Comparison of ENCODE assay signal across 23 cellular contexts in genomic region chr1:220681220-220681847, GRCh38. TPM values are rescaled to one million over a fixed set of nuclear protein-coding genes. Genes with fewer than 3 reads are reported as not detected.
DNase-seq lines count a peak whose midpoint lies in the region; TF ChIP-seq lines count a peak whose summit lies in the region.
"Had no signal": no experiment of that assay in that cellular context is flagged by ENCODE, and none has a peak within 500 bp of the region (broad histone marks: within the 10 kb centered on the region; RNA-seq: fewer than 3 reads in every experiment).

No MANE protein-coding gene starts in this region.

- POLR2A ChIA-PET in Caco-2 (lab: Charles Lee), result no interaction called here

- peaks cover 4% of the 10 kb centered on the region for H3K4me1 ChIP-seq in mesenchymal stem cell (ENCODE audit: control insufficient read depth, insufficient read depth, low read depth, low read length)
- H3K4me1 ChIP-seq in Caco-2, result no peaks in the 10 kb centered on the region
- H3K4me1 ChIP-seq: body of pancreas had no signal

- H3K27me3 Mint-ChIP-seq in Caco-2 (ENCODE audit: insufficient read depth, unreplicated experiment), result peaks cover 4% of the 10 kb centered on the region
- H3K27me3 Mint-ChIP-seq: activated naive CD8-positive, alpha-beta T cell had no signal

- no peak overlapping the region for H3K14ac ChIP-seq in mesenchymal stem cell (ENCODE audit: low read length in 2 of 2)

- no peak overlapping the region for H4K8ac ChIP-seq in mesenchymal stem cell (ENCODE audit: low read length)

- H3K27ac Mint-ChIP-seq in Caco-2 (ENCODE audit: unreplicated experiment), result no peak overlapping the region
- H3K27ac Mint-ChIP-seq: activated naive CD8-positive, alpha-beta T cell; activated T-cell treated with anti-CD3 and anti-CD28 coated beads, Interleukin-2, amount 50 U/mL, for 72 hours; GM23338 had no signal

- no peak overlapping the region for H2BK5ac ChIP-seq in mesenchymal stem cell (ENCODE audit: low read depth, low read length, poor library complexity, severe bottlenecking)

- H3K18ac ChIP-seq in mesenchymal stem cell (ENCODE audit: low read depth in 1 of 2, low read length in 2 of 2), result no peak overlapping the region

- H2BK120ac ChIP-seq in mesenchymal stem cell (ENCODE audit: low read depth, low read length), result no peak overlapping the region

- H4K91ac ChIP-seq in mesenchymal stem cell (ENCODE audit: low read length), result no peak overlapping the region

- no peaks in the 10 kb centered on the region for H3K79me1 ChIP-seq in mesenchymal stem cell (replicated peaks; ENCODE audit: low read length, poor library complexity, severe bottlenecking)

- BruUV-seq in Caco-2 (replicated peaks; lab: Mats Ljungman, UMichigan), result no TSS peak

- no peak overlapping the region for H3K27ac ChIP-seq in mesenchymal stem cell (ENCODE audit: low read length, poor library complexity, severe bottlenecking)
- H3K27ac ChIP-seq: body of pancreas, coronary artery, tibial artery had no signal

- no peak overlapping the region for H3K4me3 Mint-ChIP-seq in Caco-2 (ENCODE audit: unreplicated experiment)
- H3K4me3 Mint-ChIP-seq: activated naive CD8-positive, alpha-beta T cell; activated T-cell treated with anti-CD3 and anti-CD28 coated beads, Interleukin-2, amount 50 U/mL, for 72 hours; GM23338 had no signal

- no peaks in the 10 kb centered on the region for H3K9me3 Mint-ChIP-seq in Caco-2 (ENCODE audit: unreplicated experiment)
- H3K9me3 Mint-ChIP-seq: activated T-cell treated with anti-CD3 and anti-CD28 coated beads, Interleukin-2, amount 50 U/mL, for 72 hours; GM23338 had no signal

- DNase-seq in COLO829 (ENCODE audit: low spot score), result peak; percentile 22
- no peak for DNase-seq in MG63
- DNase-seq in fibroblast of gingiva (ENCODE audit: low read depth), result peak; percentile 24
- DNase-seq in mesenchymal stem cell, result no peak
- no peak for DNase-seq in occipital lobe (lab: John Stamatoyannopoulos, UW)
- DNase-seq in foreskin melanocyte, result no peak
- DNase-seq in D341Med (ENCODE audit: low spot score), result no peak
- DNase-seq in Caco-2, result no peak
- DNase-seq: activated CD4-positive, CD25-positive, alpha-beta regulatory T cell treated with anti-CD3 and anti-CD28 coated beads, Interleukin-2, amount 50 U/mL, for 72 hours; activated CD8-positive, alpha-beta memory T cell treated with anti-CD3 and anti-CD28 coated beads for 24 hours; activated T-cell treated with anti-CD3 and anti-CD28 coated beads, Interleukin-2, amount 50 U/mL, for 72 hours; body of pancreas; left lung; NCI-H1436; NCI-H2171; NCI-H526 treated with DMSO at 0.1 percent for 48 hours; stimulated activated CD4-positive, alpha-beta T cell treated with anti-CD3 and anti-CD28 coated beads, Interleukin-1b, Interleukin-23, amount 100 ng/mL, for 48 hours; stimulated activated naive CD4-positive, alpha-beta T cell; T1000; tibial artery had no signal

- no peak overlapping the region for H2BK15ac ChIP-seq in mesenchymal stem cell (ENCODE audit: low read depth, poor library complexity, severe bottlenecking)

- intact Hi-C loops in Caco-2 (cut with micrococcal nuclease; ENCODE audit: unreplicated experiment), result no loop called here

- peak overlapping the region; percentile 76 for H3K9ac ChIP-seq in mesenchymal stem cell (ENCODE audit: low read length)

- H3K36me3 ChIP-seq in MG63 (no peaks in the 10 kb centered on the region), mesenchymal stem cell (ENCODE audit: control insufficient read depth in 1 of 2, insufficient read depth in 2 of 2, low read depth in 1 of 2, low read length in 2 of 2) (no peaks in the 10 kb centered on the region), Caco-2 (ENCODE audit: control insufficient read depth, insufficient read depth, low read length) (no peaks in the 10 kb centered on the region)
- H3K36me3 ChIP-seq: left lung, tibial artery had no signal

- H2AK5ac ChIP-seq in mesenchymal stem cell (ENCODE audit: low read length, severe bottlenecking), result no peak overlapping the region

- H3K27me3 ChIP-seq in MG63, result no peaks in the 10 kb centered on the region
- no peaks in the 10 kb centered on the region for H3K27me3 ChIP-seq in mesenchymal stem cell (ENCODE audit: control insufficient read depth in 1 of 2, insufficient read depth in 1 of 2, low read length in 2 of 2)
- H3K27me3 ChIP-seq in Caco-2 (replicated peaks; ENCODE audit: control insufficient read depth, insufficient read depth, low read length), result no peaks in the 10 kb centered on the region
- H3K27me3 ChIP-seq: body of pancreas, left lung, tibial artery had no signal

- CTCF ChIA-PET in Caco-2 (lab: Charles Lee), result interaction anchor here (1.2 to 1.3 kb wide), 2 partner anchors 52 to 95 kb away, joined by 4 to 9 read pairs; no protein-coding TSS in a partner anchor

- H3K23ac ChIP-seq in mesenchymal stem cell (ENCODE audit: low read length in 2 of 2), result no peak overlapping the region

- H3K4me3 ChIP-seq in MG63 (peak overlapping the region; percentile 42), mesenchymal stem cell (ENCODE audit: insufficient read depth in 1 of 2, low read depth in 1 of 2, low read length in 2 of 2) (peak overlapping the region in 1 of 2 experiments; percentile 50), Caco-2 (ENCODE audit: low read depth, low read length) (no peak overlapping the region)
- H3K4me3 ChIP-seq: body of pancreas, coronary artery, GM23338, tibial artery had no signal

- no peak overlapping the region for H3K4ac ChIP-seq in mesenchymal stem cell (ENCODE audit: low read depth in 1 of 2, low read length in 2 of 2)

- H3K4me2 ChIP-seq in mesenchymal stem cell (ENCODE audit: low read length, poor library complexity, severe bottlenecking), result no peak overlapping the region
- H3K4me2 ChIP-seq: GM23338 had no signal

- no peak for TF ChIP-seq CTCF in Caco-2 (IDR thresholded peaks at IDR 0.05; ENCODE audit: insufficient read depth in 1 of 2, low read depth in 1 of 2, low read length in 1 of 2, severe bottlenecking in 1 of 2, unreplicated experiment in 1 of 2)

- no peak overlapping the region for H2AFZ ChIP-seq in mesenchymal stem cell (ENCODE audit: low read depth, low read length)
- H2AFZ ChIP-seq: GM23338 had no signal

- H2BK12ac ChIP-seq in mesenchymal stem cell (ENCODE audit: low read length in 2 of 2), result no peak overlapping the region

- WGBS in mesenchymal stem cell, result 85% methylated on average over 8 of the region's 10 CpGs

- H3K36me3 Mint-ChIP-seq in Caco-2 (ENCODE audit: insufficient read depth, unreplicated experiment), result no peaks in the 10 kb centered on the region
- H3K36me3 Mint-ChIP-seq: activated naive CD8-positive, alpha-beta T cell had no signal

- no peaks in the 10 kb centered on the region for H3K4me1 Mint-ChIP-seq in Caco-2 (ENCODE audit: low read depth, unreplicated experiment)
- H3K4me1 Mint-ChIP-seq: GM23338 had no signal

- no peaks in the 10 kb centered on the region for H3K9me3 ChIP-seq in MG63
- H3K9me3 ChIP-seq in mesenchymal stem cell (ENCODE audit: control insufficient read depth, low read length), result no peaks in the 10 kb centered on the region
- no peaks in the 10 kb centered on the region for H3K9me3 ChIP-seq in Caco-2
- H3K9me3 ChIP-seq: body of pancreas, left lung, tibial artery had no signal

RNA-seq across cellular contexts. Expression of gene C1orf115, which starts 8.8 kb away (rescaled TPM):
- total RNA-seq in MG63 (2014; rRNA removed; shearing (Covaris generic); ENCODE audit: low replicate concordance), result 0.03 TPM in 1 of 2 replicates, not detected in the other
- polyA plus RNA-seq in mesenchymal stem cell (2013, experiment 1 of 2), result 3.3 TPM
- polyA plus RNA-seq in mesenchymal stem cell (2013, experiment 2 of 2), result 3.3 TPM
- 31.0 TPM for total RNA-seq in occipital lobe
- total RNA-seq in Caco-2 (2022), result 26.5 and 33.9 TPM in 2 replicates

Comparison
In these comparisons a context has a peak if more than half of its experiments do, and no peak if none do; other contexts are left out.
1. DNase-seq: peak in COLO829 (single experiment) and fibroblast of gingiva (single experiment); none in MG63 (single experiment), mesenchymal stem cell (single experiment), occipital lobe (single experiment), foreskin melanocyte (single experiment), D341Med (single experiment) and Caco-2 (0 of 2).
2. RNA of gene C1orf115, which starts 8.8 kb away (total RNA-seq): 26.5 to 33.9 TPM in Caco-2 and 31.0 TPM in occipital lobe (single experiment); 0.03 TPM in MG63; every median in the first group is over 10 times any median in the second.